In the genomic region with DNA sequence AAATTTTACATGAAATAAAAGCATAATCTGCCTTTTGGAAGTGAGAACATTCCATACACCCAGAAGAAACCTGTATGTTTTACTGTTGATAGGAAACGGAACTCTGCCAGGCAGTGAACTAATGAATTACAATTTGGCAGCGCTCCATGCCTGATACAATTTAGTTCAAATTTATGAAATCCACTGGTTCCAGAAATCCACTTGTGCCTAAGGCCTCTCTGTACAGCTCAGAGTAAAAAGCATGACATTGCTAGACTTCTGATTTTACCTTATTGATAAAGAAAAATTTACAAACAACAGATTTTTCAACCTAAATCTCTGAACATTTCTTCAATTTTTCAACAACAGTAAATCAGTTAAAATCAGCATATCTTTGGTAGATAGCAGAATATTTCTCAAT, we compare ENCODE assay signal across 25 cellular contexts.
"Had no signal": no experiment of that assay in that cellular context is flagged by ENCODE, and none has a peak within 500 bp of the region (broad histone marks: within the 10 kb centered on the region; RNA-seq: fewer than 3 reads in every experiment).

No MANE protein-coding gene starts in this region.

- H3K4me2 ChIP-seq: smooth muscle cell had no signal

- H3K27ac ChIP-seq: left ventricle myocardium inferior, ovary, right atrium auricular region, right lobe of liver, testis, thyroid gland, transverse colon, upper lobe of left lung, vagina had no signal

- DNase-seq: islet precursor cell; left ventricle myocardium inferior; mesendoderm; midbrain; mucosa of descending colon; naive thymus-derived CD4-positive, alpha-beta T cell; ovary; right lobe of liver; stimulated activated CD4-positive, alpha-beta T cell treated with anti-CD3 and anti-CD28 coated beads, Interleukin-1b, Interleukin-23, amount 100 ng/mL, for 48 hours; stimulated activated CD4-positive, alpha-beta T cell treated with anti-CD3 and anti-CD28 coated beads, Interleukin-2, amount 100 ng/mL, for 48 hours; stimulated activated CD4-positive, alpha-beta T cell treated with anti-CD3 and anti-CD28 coated beads, Interleukin-4, amount 100 ng/mL, for 4 hours; stimulated activated CD8-positive, alpha-beta memory T cell treated with anti-CD3 and anti-CD28 coated beads, Interleukin-4, amount 100 ng/mL, for 48 hours; stimulated activated naive CD4-positive, alpha-beta T cell treated with Interleukin-2 at 50 U/mL for 16 hours; stimulated activated naive CD8-positive, alpha-beta T cell treated with anti-CD3 and anti-CD28 coated beads, Interleukin-15, amount 100 ng/mL, for 72 hours; testis; thyroid gland; transverse colon; upper lobe of left lung had no signal

- H3K4me1 ChIP-seq: right lobe of liver had no signal

- H3K36me3 ChIP-seq: left ventricle myocardium inferior, ovary, right atrium auricular region, right lobe of liver, thyroid gland, transverse colon, upper lobe of left lung, vagina had no signal

- H3K4me1 Mint-ChIP-seq: stimulated activated naive CD8-positive, alpha-beta T cell treated with anti-CD3 and anti-CD28 coated beads, Interleukin-15, amount 100 ng/mL, for 72 hours had no signal

- H3K27me3 ChIP-seq: ovary, right atrium auricular region, right lobe of liver, testis, thyroid gland, transverse colon, upper lobe of left lung, vagina had no signal

- H3K9me3 Mint-ChIP-seq: natural killer cell treated with Interleukin-12 subunit alpha and Interleukin-12 subunit beta and Interleukin-15 and Interleukin-18, amount 100 ng/mL, for 72 hours; stimulated activated naive CD8-positive, alpha-beta T cell treated with anti-CD3 and anti-CD28 coated beads, Interleukin-15, amount 100 ng/mL, for 72 hours had no signal

- H3K9me3 ChIP-seq: left ventricle myocardium inferior, mucosa of descending colon, ovary, right atrium auricular region, right lobe of liver, testis, thyroid gland, transverse colon, upper lobe of left lung, vagina had no signal

- H3K27me3 Mint-ChIP-seq: natural killer cell treated with Interleukin-12 subunit alpha and Interleukin-12 subunit beta and Interleukin-15 and Interleukin-18, amount 100 ng/mL, for 72 hours; progenitor cell of endocrine pancreas; stimulated activated memory B cell treated with anti-CD40 and anti-IgM and Interleukin-4, amounts not matched to agents 10 μg/mL and 1 μg/mL and 100 μg/mL, for 72 hours; stimulated activated naive CD8-positive, alpha-beta T cell treated with anti-CD3 and anti-CD28 coated beads, Interleukin-15, amount 100 ng/mL, for 72 hours had no signal

- H3K4me3 Mint-ChIP-seq: naive thymus-derived CD4-positive, alpha-beta T cell; natural killer cell treated with Interleukin-12 subunit alpha and Interleukin-12 subunit beta and Interleukin-15 and Interleukin-18, amount 100 ng/mL, for 72 hours; stimulated activated memory B cell treated with anti-CD40 and anti-IgM and Interleukin-4, amounts not matched to agents 10 μg/mL and 1 μg/mL and 100 μg/mL, for 72 hours; stimulated activated naive CD8-positive, alpha-beta T cell treated with anti-CD3 and anti-CD28 coated beads, Interleukin-15, amount 100 ng/mL, for 72 hours had no signal

- H3K27ac Mint-ChIP-seq: naive thymus-derived CD4-positive, alpha-beta T cell; natural killer cell treated with Interleukin-12 subunit alpha and Interleukin-12 subunit beta and Interleukin-15 and Interleukin-18, amount 100 ng/mL, for 72 hours; progenitor cell of endocrine pancreas; stimulated activated memory B cell treated with anti-CD40 and anti-IgM and Interleukin-4, amounts not matched to agents 10 μg/mL and 1 μg/mL and 100 μg/mL, for 72 hours; stimulated activated naive CD8-positive, alpha-beta T cell treated with anti-CD3 and anti-CD28 coated beads, Interleukin-15, amount 100 ng/mL, for 72 hours had no signal

- H3K4me3 ChIP-seq: left ventricle myocardium inferior, lung, mucosa of descending colon, ovary, right atrium auricular region, right lobe of liver, smooth muscle cell, testis, thyroid gland, transverse colon, upper lobe of left lung, vagina had no signal

- H3K36me3 Mint-ChIP-seq: naive thymus-derived CD4-positive, alpha-beta T cell; natural killer cell treated with Interleukin-12 subunit alpha and Interleukin-12 subunit beta and Interleukin-15 and Interleukin-18, amount 100 ng/mL, for 72 hours; stimulated activated memory B cell treated with anti-CD40 and anti-IgM and Interleukin-4, amounts not matched to agents 10 μg/mL and 1 μg/mL and 100 μg/mL, for 72 hours had no signal
